ENCODE assay signal across 8 cellular contexts in the genomic region with DNA sequence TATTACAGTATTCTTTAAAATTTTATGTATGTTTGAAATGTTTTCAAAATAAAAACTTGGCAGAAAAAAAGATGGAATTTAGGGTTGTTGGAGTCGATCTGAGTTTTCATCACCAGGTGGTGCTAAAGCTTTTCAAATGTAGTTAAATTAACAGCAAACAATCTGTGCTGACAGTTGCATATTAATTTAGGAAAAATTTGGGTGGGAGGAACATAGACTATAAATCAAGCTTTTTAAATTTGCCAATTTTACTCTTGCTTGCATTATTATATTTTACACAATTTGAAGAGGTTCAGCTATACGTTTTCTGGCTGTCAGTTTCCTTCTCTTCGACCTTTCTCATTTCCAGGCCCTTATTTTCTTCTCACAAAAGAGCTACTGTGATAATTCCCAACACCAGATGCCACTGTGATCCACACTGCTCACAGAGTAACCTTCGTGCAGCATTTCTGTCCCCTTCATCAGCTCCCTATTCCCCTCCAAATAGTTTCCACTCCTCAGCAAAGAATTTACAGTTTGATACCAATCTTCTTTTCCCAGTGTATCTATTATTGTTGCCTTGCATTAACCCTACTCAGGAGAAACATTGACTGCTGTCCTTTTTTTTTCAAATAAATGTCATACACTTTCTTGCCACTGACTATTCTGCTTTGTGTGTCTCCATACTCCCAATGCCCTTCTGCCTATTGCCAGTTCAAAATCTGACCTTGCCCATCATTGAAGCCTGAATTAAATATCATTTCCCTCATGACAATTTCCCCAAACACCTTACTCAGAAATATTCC. TPM values are rescaled to one million over a fixed set of nuclear protein-coding genes. Genes with fewer than 3 reads are reported as not detected.
DNase-seq lines count a peak whose midpoint lies in the region; ATAC-seq, FAIRE-seq and TF ChIP-seq lines count a peak whose summit lies in the region.

No MANE protein-coding gene starts in this region.

- no peak overlapping the region for H3K4me3 Mint-ChIP-seq in activated T-helper 17 cell treated with anti-CD3 and anti-CD28 coated beads, Interleukin-2, amount 50 U/mL, for 72 hours

- no peak for ATAC-seq in activated T-helper 17 cell treated with anti-CD3 and anti-CD28 coated beads, Interleukin-2, amount 50 U/mL, for 72 hours (replicated peaks)
- ATAC-seq in GM19023 (IDR thresholded peaks at IDR 0.05; ENCODE audit: unreplicated experiment), result no peak

- no peaks in the 10 kb centered on the region for H3K4me1 Mint-ChIP-seq in activated T-helper 17 cell treated with anti-CD3 and anti-CD28 coated beads, Interleukin-2, amount 50 U/mL, for 72 hours

- TF ChIP-seq POLR2A in NB4 (IDR thresholded peaks at IDR 0.05; ENCODE audit: extremely low read depth, insufficient read length) (no peak), thyroid gland (IDR thresholded peaks at IDR 0.05) (no peak)

- intact Hi-C loops in thyroid gland (cut with DNase I), result no loop called here

- H3K4me1 ChIP-seq in thyroid gland, result no peaks in the 10 kb centered on the region

- no peaks in the 10 kb centered on the region for H3K36me3 Mint-ChIP-seq in activated T-helper 17 cell treated with anti-CD3 and anti-CD28 coated beads, Interleukin-2, amount 50 U/mL, for 72 hours (ENCODE audit: low read depth)

- H3K9me3 ChIP-seq in thyroid gland, result no peaks in the 10 kb centered on the region

- no peaks in the 10 kb centered on the region for H3K27me3 ChIP-seq in thyroid gland

- no peaks in the 10 kb centered on the region for H3K9me3 Mint-ChIP-seq in activated T-helper 17 cell treated with anti-CD3 and anti-CD28 coated beads, Interleukin-2, amount 50 U/mL, for 72 hours

- no peak overlapping the region for H3K27ac Mint-ChIP-seq in activated T-helper 17 cell treated with anti-CD3 and anti-CD28 coated beads, Interleukin-2, amount 50 U/mL, for 72 hours

- FAIRE-seq in islet of Langerhans (lab: Jason Lieb, UNC), result peak; percentile 100

- TF ChIP-seq CTCF in NB4 (IDR thresholded peaks at IDR 0.05; ENCODE audit: low read depth, low read length) (peak; percentile 42), thyroid gland (IDR thresholded peaks at IDR 0.05) (peak in 4 of 6 experiments; percentile 31 to 58 (median 52))

- WGBS in thyroid gland, 2 donors, result 43 to 47% methylated on average over 4 of the region's 4 CpGs

- H3K27ac ChIP-seq in angular gyrus (ENCODE audit: low read depth, low read length), result peak overlapping the region; percentile 75
- H3K27ac ChIP-seq in thyroid gland, result no peak overlapping the region

- peak; percentile 43 for DNase-seq in DMS79 treated with DMSO at 0.1 percent for 48 hours (lab: John Stamatoyannopoulos, UW)
- DNase-seq in DMS79 (lab: John Stamatoyannopoulos, UW), result no peak
- peak; percentile 57 for DNase-seq in NB4 (ENCODE audit: low read depth)
- no peak for DNase-seq in thyroid gland

- peaks cover 9% of the 10 kb centered on the region for H3K27me3 Mint-ChIP-seq in activated T-helper 17 cell treated with anti-CD3 and anti-CD28 coated beads, Interleukin-2, amount 50 U/mL, for 72 hours

- H3K4me3 ChIP-seq in NB4 (ENCODE audit: low read depth, low read length) (no peak overlapping the region), thyroid gland (replicated peaks in 1 of 3) (no peak overlapping the region)

- H3K36me3 ChIP-seq in thyroid gland, result no peaks in the 10 kb centered on the region

RNA-seq across cellular contexts. Expression of gene EIF5A2, which starts 53.4 kb away (rescaled TPM):
- 1 to 10 TPM; 2.0 to 4.3 (median 3.0) TPM for total RNA-seq in thyroid gland
- total RNA-seq in activated T-helper 17 cell treated with anti-CD3 and anti-CD28 coated beads, Interleukin-2, amount 50 U/mL, for 72 hours, result 1 to 10 TPM; 4.7 to 8.9 TPM

Comparison
In these comparisons a context has a peak if more than half of its experiments do, and no peak if none do; other contexts are left out.
1. DNase-seq: peak in DMS79 treated with DMSO at 0.1 percent for 48 hours (single experiment) and NB4 (single experiment); none in DMS79 (single experiment) and thyroid gland (0 of 2).